In genomic region chr2:128789776-128790455, GRCh38 we compare ENCODE assay signal across 17 cellular contexts.
"Had no signal": no experiment of that assay in that cellular context is flagged by ENCODE, and none has a peak within 500 bp of the region (broad histone marks: within the 10 kb centered on the region; RNA-seq: fewer than 3 reads in every experiment).

No MANE protein-coding gene starts in this region.

- H3K27me3 ChIP-seq: neutrophil, suprapubic skin had no signal

- DNase-seq: activated CD4-positive, CD25-positive, alpha-beta regulatory T cell treated with anti-CD3 and anti-CD28 coated beads, Interleukin-2, amount 50 U/mL, for 72 hours; activated naive CD8-positive, alpha-beta T cell treated with anti-CD3 and anti-CD28 coated beads for 36 hours; effector memory CD4-positive, alpha-beta T cell; foreskin melanocyte; left colon; naive thymus-derived CD4-positive, alpha-beta T cell; SK-N-SH; stimulated activated CD4-positive, alpha-beta T cell treated with anti-CD3 and anti-CD28 coated beads, Interleukin-4, amount 100 ng/mL, for 24 hours; stimulated activated naive CD8-positive, alpha-beta T cell treated with anti-CD3 and anti-CD28 coated beads, Interleukin-15, Interleukin-2, amounts not matched to agents 100 U/mL and 50 U/mL, for 24 hours; T-helper 1 cell; trophoblast cell had no signal

- H3K9me3 ChIP-seq: neutrophil, SK-N-SH, suprapubic skin had no signal

- H3K27me3 Mint-ChIP-seq: activated naive CD8-positive, alpha-beta T cell treated with anti-CD3 and anti-CD28 coated beads for 36 hours; central memory CD8-positive, alpha-beta T cell had no signal

- H3K27ac Mint-ChIP-seq: activated naive CD8-positive, alpha-beta T cell treated with anti-CD3 and anti-CD28 coated beads for 36 hours; naive thymus-derived CD4-positive, alpha-beta T cell had no signal

- H3K4me3 ChIP-seq: skin epidermis, suprapubic skin had no signal

- H3K27ac ChIP-seq: epithelial cell of prostate, neutrophil, skin epidermis, suprapubic skin had no signal

- H3K4me3 Mint-ChIP-seq: activated naive CD8-positive, alpha-beta T cell treated with anti-CD3 and anti-CD28 coated beads for 36 hours; brain; central memory CD8-positive, alpha-beta T cell; naive thymus-derived CD4-positive, alpha-beta T cell had no signal

- H3K4me1 Mint-ChIP-seq: activated naive CD8-positive, alpha-beta T cell treated with anti-CD3 and anti-CD28 coated beads for 36 hours; central memory CD8-positive, alpha-beta T cell; naive thymus-derived CD4-positive, alpha-beta T cell had no signal

- H3K36me3 Mint-ChIP-seq: activated naive CD8-positive, alpha-beta T cell treated with anti-CD3 and anti-CD28 coated beads for 36 hours; brain; naive thymus-derived CD4-positive, alpha-beta T cell had no signal

- H3K36me3 ChIP-seq: neutrophil, suprapubic skin had no signal
